In genomic region chr9:5416962-5417361, GRCh38 we compare ENCODE assay signal across 22 cellular contexts. TPM values are rescaled to one million over a fixed set of nuclear protein-coding genes. Genes with fewer than 3 reads are reported as not detected.
"Had no signal": no experiment of that assay in that cellular context is flagged by ENCODE, and none has a peak within 500 bp of the region (broad histone marks: within the 10 kb centered on the region; RNA-seq: fewer than 3 reads in every experiment).

No MANE protein-coding gene starts in this region.

- H3K4me3 ChIP-seq: hepatocyte, left ventricle myocardium inferior, mucosa of descending colon, ovary, right atrium auricular region, right lobe of liver, smooth muscle cell, tibial nerve, uterus had no signal

- H3K27ac ChIP-seq: hepatocyte, left ventricle myocardium inferior, ovary, right atrium auricular region, right lobe of liver, tibial nerve, uterus had no signal

- H3K36me3 ChIP-seq: ovary, right lobe of liver, uterus had no signal

- H3K27ac Mint-ChIP-seq: memory B cell; natural killer cell treated with Interleukin-12 subunit alpha and Interleukin-12 subunit beta and Interleukin-15 and Interleukin-18, amount 100 ng/mL, for 72 hours; progenitor cell of endocrine pancreas; stimulated activated naive CD8-positive, alpha-beta T cell treated with anti-CD3 and anti-CD28 coated beads, Interleukin-15, amount 100 ng/mL, for 72 hours; type B pancreatic cell had no signal

- H3K27me3 ChIP-seq: hepatocyte, ovary, right atrium auricular region, right lobe of liver, tibial nerve, uterus had no signal

- H3K4me1 ChIP-seq: left ventricle myocardium inferior, right atrium auricular region, right lobe of liver, tibial nerve, uterus had no signal

- H2AFZ ChIP-seq: hepatocyte had no signal

- H3K27me3 Mint-ChIP-seq: memory B cell; naive thymus-derived CD4-positive, alpha-beta T cell; natural killer cell treated with Interleukin-12 subunit alpha and Interleukin-12 subunit beta and Interleukin-15 and Interleukin-18, amount 100 ng/mL, for 72 hours; progenitor cell of endocrine pancreas; stimulated activated naive CD8-positive, alpha-beta T cell treated with anti-CD3 and anti-CD28 coated beads, Interleukin-15, amount 100 ng/mL, for 72 hours; type B pancreatic cell had no signal

- H3K79me2 ChIP-seq: hepatocyte had no signal

- H3K4me2 ChIP-seq: hepatocyte, smooth muscle cell had no signal

- H3K9me3 ChIP-seq: mucosa of descending colon, ovary, right atrium auricular region, right lobe of liver, uterus had no signal

- H3K4me3 Mint-ChIP-seq: memory B cell; naive thymus-derived CD4-positive, alpha-beta T cell; natural killer cell treated with Interleukin-12 subunit alpha and Interleukin-12 subunit beta and Interleukin-15 and Interleukin-18, amount 100 ng/mL, for 72 hours; stimulated activated naive CD8-positive, alpha-beta T cell treated with anti-CD3 and anti-CD28 coated beads, Interleukin-15, amount 100 ng/mL, for 72 hours; type B pancreatic cell had no signal

- H3K9me3 Mint-ChIP-seq: natural killer cell treated with Interleukin-12 subunit alpha and Interleukin-12 subunit beta and Interleukin-15 and Interleukin-18, amount 100 ng/mL, for 72 hours; type B pancreatic cell had no signal

- DNase-seq: islet precursor cell; left ventricle myocardium inferior; midbrain; mucosa of descending colon; naive thymus-derived CD4-positive, alpha-beta T cell; ovary; right lobe of liver; stimulated activated CD4-positive, alpha-beta T cell treated with anti-CD3 and anti-CD28 coated beads, Interleukin-15, amount 100 ng/mL, for 24 hours; stimulated activated CD4-positive, alpha-beta T cell treated with anti-CD3 and anti-CD28 coated beads, Interleukin-2, amount 100 ng/mL, for 24 hours; stimulated activated CD4-positive, alpha-beta T cell treated with anti-CD3 and anti-CD28 coated beads, Interleukin-4, amount 100 ng/mL, for 1 hour; stimulated activated naive CD4-positive, alpha-beta T cell treated with Interleukin-2 at 50 U/mL for 16 hours; stimulated activated naive CD8-positive, alpha-beta T cell treated with anti-CD3 and anti-CD28 coated beads, Interleukin-15, amount 100 ng/mL, for 72 hours; substantia nigra; uterus had no signal

RNA-seq across cellular contexts. Expression of gene CD274, which starts 33.4 kb away (rescaled TPM):
- polyA plus RNA-seq: hepatocyte had no signal
